Comparison of ENCODE assay signal across 2 cellular contexts in the genomic region with DNA sequence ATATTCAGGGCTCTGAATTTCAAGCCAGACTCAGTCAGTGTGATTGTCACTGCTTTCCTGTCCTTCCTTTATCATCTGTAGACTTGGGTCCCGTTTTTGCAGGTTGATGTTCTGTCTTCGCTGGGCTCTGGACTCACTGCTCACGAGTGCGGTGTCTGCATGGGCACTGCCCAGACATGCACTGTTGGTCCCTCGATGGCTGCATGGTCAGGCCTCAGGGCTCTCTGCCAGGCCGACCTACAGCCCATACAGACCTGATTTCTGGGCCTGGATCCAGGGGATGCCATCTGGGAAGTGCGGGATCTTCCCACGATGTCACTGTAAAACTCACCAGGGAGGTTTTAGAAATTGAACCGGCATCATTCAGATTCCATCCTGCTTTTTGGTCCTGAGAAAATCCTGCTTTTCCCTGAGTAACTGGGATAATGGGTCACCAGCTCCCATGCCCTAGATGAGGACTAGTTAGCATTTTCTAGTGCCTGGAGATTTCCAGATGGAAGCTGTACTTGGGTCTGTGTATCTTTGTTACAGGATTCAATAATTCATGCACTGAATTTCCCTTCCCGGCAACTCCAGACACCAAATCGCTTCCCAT.
TF ChIP-seq lines count a peak whose summit lies in the region.

No MANE protein-coding gene starts in this region.

TF ChIP-seq in A549, 52 proteins besides CTCF, POLR2A, EP300 and RAD21:
- TF ChIP-seq, protein P1, sequence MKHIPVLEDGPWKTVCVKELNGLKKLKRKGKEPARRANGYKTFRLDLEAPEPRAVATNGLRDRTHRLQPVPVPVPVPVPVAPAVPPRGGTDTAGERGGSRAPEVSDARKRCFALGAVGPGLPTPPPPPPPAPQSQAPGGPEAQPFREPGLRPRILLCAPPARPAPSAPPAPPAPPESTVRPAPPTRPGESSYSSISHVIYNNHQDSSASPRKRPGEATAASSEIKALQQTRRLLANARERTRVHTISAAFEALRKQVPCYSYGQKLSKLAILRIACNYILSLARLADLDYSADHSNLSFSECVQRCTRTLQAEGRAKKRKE (CRISPR knock-in tag; IDR thresholded peaks at IDR 0.05; ENCODE audit: low read depth), result no peak
- TF ChIP-seq, protein P2, sequence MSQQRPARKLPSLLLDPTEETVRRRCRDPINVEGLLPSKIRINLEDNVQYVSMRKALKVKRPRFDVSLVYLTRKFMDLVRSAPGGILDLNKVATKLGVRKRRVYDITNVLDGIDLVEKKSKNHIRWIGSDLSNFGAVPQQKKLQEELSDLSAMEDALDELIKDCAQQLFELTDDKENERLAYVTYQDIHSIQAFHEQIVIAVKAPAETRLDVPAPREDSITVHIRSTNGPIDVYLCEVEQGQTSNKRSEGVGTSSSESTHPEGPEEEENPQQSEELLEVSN (IDR thresholded peaks at IDR 0.05; ENCODE audit: borderline replicate concordance, low read depth), result 0 out of 2 replicates have a peak, but pooled peaks have one; percentile 3

TF ChIP-seq in IMR-90, 13 proteins besides CTCF, POLR2A, EP300 and RAD21:
- TF ChIP-seq, protein P3, sequence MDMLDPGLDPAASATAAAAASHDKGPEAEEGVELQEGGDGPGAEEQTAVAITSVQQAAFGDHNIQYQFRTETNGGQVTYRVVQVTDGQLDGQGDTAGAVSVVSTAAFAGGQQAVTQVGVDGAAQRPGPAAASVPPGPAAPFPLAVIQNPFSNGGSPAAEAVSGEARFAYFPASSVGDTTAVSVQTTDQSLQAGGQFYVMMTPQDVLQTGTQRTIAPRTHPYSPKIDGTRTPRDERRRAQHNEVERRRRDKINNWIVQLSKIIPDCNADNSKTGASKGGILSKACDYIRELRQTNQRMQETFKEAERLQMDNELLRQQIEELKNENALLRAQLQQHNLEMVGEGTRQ (IDR thresholded peaks at IDR 0.05; ENCODE audit: low read depth, low read length), result no peak
- TF ChIP-seq FOS (IDR thresholded peaks at IDR 0.05; ENCODE audit: low read depth, low read length), result no peak
- no peak for TF ChIP-seq RCOR1 (IDR thresholded peaks at IDR 0.05; ENCODE audit: insufficient replicate concordance, low read length)
- TF ChIP-seq CEBPB (IDR thresholded peaks at IDR 0.05; ENCODE audit: low read depth, low read length), result no peak
- TF ChIP-seq MAFK (IDR thresholded peaks at IDR 0.05; ENCODE audit: low read depth, low read length), result no peak
